11 cellular contexts compared by ENCODE assay signal in genomic region chr3:121295966-121296365, GRCh38.
"Had no signal": no experiment of that assay in that cellular context is flagged by ENCODE, and none has a peak within 500 bp of the region (broad histone marks: within the 10 kb centered on the region; RNA-seq: fewer than 3 reads in every experiment).

No MANE protein-coding gene starts in this region.

- ATAC-seq: left colon; lower lobe of right lung; stimulated activated naive B cell treated with anti-CD40 and anti-IgM and Interleukin-4, amounts not matched to agents 10 μg/mL and 1 μg/mL and 100 μg/mL, for 72 hours had no signal

- DNase-seq: activated CD4-positive, alpha-beta T cell treated with anti-CD3 and anti-CD28 coated beads, Interleukin-2, amount 50 U/mL, for 1 hour; activated CD8-positive, alpha-beta memory T cell treated with anti-CD3 and anti-CD28 coated beads for 24 hours; activated naive CD8-positive, alpha-beta T cell treated with anti-CD3 and anti-CD28 coated beads for 36 hours; aorta; left colon; lower lobe of right lung; midbrain; stimulated activated CD4-positive, alpha-beta T cell treated with anti-CD3 and anti-CD28 coated beads, Interleukin-2, amount 100 ng/mL, for 48 hours; stimulated activated naive B cell treated with anti-CD40 and anti-IgM and Interleukin-4, amounts not matched to agents 10 μg/mL and 1 μg/mL and 100 μg/mL, for 72 hours had no signal

- H3K27ac ChIP-seq: lower lobe of right lung, tibial nerve, vagina had no signal
